In the genomic region with DNA sequence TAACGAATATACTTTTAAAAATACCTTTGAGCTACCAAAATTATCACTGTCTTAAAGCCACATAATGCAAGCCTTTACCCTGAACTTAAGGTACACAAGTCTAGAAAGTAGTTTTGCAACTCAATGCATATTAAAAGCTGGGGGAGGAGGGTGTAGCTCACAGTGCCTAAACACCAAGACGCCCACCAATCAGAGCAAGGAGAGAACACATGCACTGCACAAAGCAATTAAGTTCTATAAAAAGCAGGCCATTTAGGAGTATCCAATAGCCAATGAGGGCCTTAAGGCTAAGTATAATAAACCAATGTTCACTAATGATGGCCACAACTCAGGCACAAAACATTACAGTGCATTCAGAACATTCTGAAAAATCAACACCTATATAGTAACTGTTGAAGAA, we compare ENCODE assay signal across 1 cellular context.
TF ChIP-seq lines count a peak whose summit lies in the region.

No MANE protein-coding gene starts in this region.

TF ChIP-seq in WTC11, 78 proteins besides CTCF, POLR2A, EP300 and RAD21 (continued from another document):
- no peak for TF ChIP-seq ATF2 (CRISPR knock-in tag; IDR thresholded peaks at IDR 0.05; ENCODE audit: borderline replicate concordance, low read depth)
- no peak for TF ChIP-seq ELF4 (CRISPR knock-in tag; IDR thresholded peaks at IDR 0.05; ENCODE audit: low read depth)
- TF ChIP-seq NFYB (CRISPR knock-in tag; conservative IDR thresholded peaks at IDR 0.05; ENCODE audit: low read depth), result no peak
